24 cellular contexts compared by ENCODE assay signal in the genomic region with DNA sequence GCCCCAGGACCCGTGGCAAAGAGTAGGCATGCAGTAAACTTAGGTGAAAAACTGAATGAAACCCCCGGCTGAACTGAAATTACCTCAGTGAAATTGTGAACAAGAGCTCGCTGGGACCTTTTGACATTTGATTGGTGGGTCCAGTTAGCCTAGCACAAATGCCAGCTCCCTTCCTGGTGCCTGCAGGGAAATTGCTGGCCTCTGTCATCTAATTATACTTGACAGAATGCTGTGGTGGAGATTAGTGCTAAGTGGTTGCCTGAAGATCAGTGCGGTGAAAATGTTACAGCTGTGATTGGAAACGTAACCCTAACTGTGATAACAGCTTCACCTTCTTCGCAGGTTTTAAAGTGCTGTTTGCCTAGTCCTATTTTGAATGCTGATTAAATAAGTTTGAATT. TPM values are rescaled to one million over a fixed set of nuclear protein-coding genes. Genes with fewer than 3 reads are reported as not detected.
DNase-seq lines count a peak whose midpoint lies in the region; ATAC-seq and TF ChIP-seq lines count a peak whose summit lies in the region.
"Had no signal": no experiment of that assay in that cellular context is flagged by ENCODE, and none has a peak within 500 bp of the region (broad histone marks: within the 10 kb centered on the region; RNA-seq: fewer than 3 reads in every experiment).

No MANE protein-coding gene starts in this region.

- intact Hi-C loops in Right ventricle myocardium inferior (cut with DNase I) (loop anchor here (5.0 kb wide), 1 partner anchor 34 kb away; no protein-coding TSS in a partner anchor), left ventricle myocardium inferior (cut with micrococcal nuclease) (no loop called here), head of caudate nucleus (cut with DNase I) (no loop called here)

- DNase-seq in Right ventricle myocardium inferior (ENCODE audit: missing footprints) = no peak
- DNase-seq in right atrium auricular region (ENCODE audit: low spot score) = no peak
- no peak for DNase-seq in left ventricle myocardium inferior
- no peak for DNase-seq in stimulated activated effector memory CD8-positive, alpha-beta T cell treated with anti-CD3 and anti-CD28 coated beads, Interleukin-12 subunit alpha, Interleukin-12 subunit beta, amount 100 ng/mL, for 72 hours (ENCODE audit: low spot score in 2 of 2)
- no peak for DNase-seq in stimulated activated CD4-positive, alpha-beta T cell treated with anti-CD3 and anti-CD28 coated beads, Interleukin-2, amount 100 ng/mL, for 24 hours
- DNase-seq in osteoblast (ENCODE audit: insufficient read length, low spot score, missing footprints) = no peak
- no peak for DNase-seq in head of caudate nucleus
- DNase-seq: activated CD4-positive, alpha-beta T cell treated with anti-CD3 and anti-CD28 coated beads, Interleukin-2, amount 50 U/mL, for 48 hours; activated gamma-delta T cell treated with Interleukin-2 at 50 U/mL for 16 hours; amniotic stem cell; DMS153; effector CD4-positive, alpha-beta T cell; GOT3; immature natural killer cell; Kasumi-1; NCI-H1436; stimulated activated CD8-positive, alpha-beta memory T cell treated with anti-CD3 and anti-CD28 coated beads, Interleukin-4, amount 100 ng/mL, for 48 hours; substantia nigra had no signal

- peak; percentile 90 for ATAC-seq in Right ventricle myocardium inferior
- peak; percentile 91 for ATAC-seq in SK-N-SH treated with all-trans-retinoic acid at 6 μM for 48 hours
- ATAC-seq in stimulated activated effector memory CD8-positive, alpha-beta T cell treated with anti-CD3 and anti-CD28 coated beads, Interleukin-12 subunit alpha, Interleukin-12 subunit beta, amount 100 ng/mL, for 72 hours = no peak
- ATAC-seq: A549; natural killer cell treated with Interleukin-12 subunit alpha and Interleukin-12 subunit beta and Interleukin-15 and Interleukin-18, amount 100 ng/mL, for 72 hours had no signal

- H3K36me3 Mint-ChIP-seq in stimulated activated effector memory CD8-positive, alpha-beta T cell treated with anti-CD3 and anti-CD28 coated beads, Interleukin-12 subunit alpha, Interleukin-12 subunit beta, amount 100 ng/mL, for 72 hours = peaks cover 90% of the 10 kb centered on the region

- peaks cover 15% of the 10 kb centered on the region for H4K20me1 ChIP-seq in osteoblast (ENCODE audit: insufficient read depth, low read length)

- H3K27ac ChIP-seq in right atrium auricular region = no peak overlapping the region
- H3K27ac ChIP-seq in left ventricle myocardium inferior (replicated peaks) = peak overlapping the region; percentile 60
- no peak overlapping the region for H3K27ac ChIP-seq in osteoblast (ENCODE audit: low read depth, low read length)
- H3K27ac ChIP-seq: A549; BLaER1 treated with 17β-estradiol and CSF1 and Interleukin-3, amounts not matched to agents 10 nM and 100 nM; vagina; VCaP had no signal

- no peak overlapping the region for H3K4me2 ChIP-seq in osteoblast (ENCODE audit: insufficient read depth, low read length)
- H3K4me2 ChIP-seq: A549; BLaER1 treated with 17β-estradiol and CSF1 and Interleukin-3, amounts not matched to agents 10 nM and 100 nM had no signal

- H3K4me3 ChIP-seq in right atrium auricular region (no peak overlapping the region), left ventricle myocardium inferior (no peak overlapping the region), osteoblast (ENCODE audit: insufficient read depth, low read length) (no peak overlapping the region)
- H3K4me3 ChIP-seq: A549; BLaER1 treated with 17β-estradiol and CSF1 and Interleukin-3, amounts not matched to agents 10 nM and 100 nM; vagina had no signal

- no peak overlapping the region for H3K4me3 Mint-ChIP-seq in stimulated activated effector memory CD8-positive, alpha-beta T cell treated with anti-CD3 and anti-CD28 coated beads, Interleukin-12 subunit alpha, Interleukin-12 subunit beta, amount 100 ng/mL, for 72 hours
- H3K4me3 Mint-ChIP-seq: immature natural killer cell; natural killer cell treated with Interleukin-12 subunit alpha and Interleukin-12 subunit beta and Interleukin-15 and Interleukin-18, amount 100 ng/mL, for 72 hours had no signal

- peaks cover 12% of the 10 kb centered on the region for H3K4me1 Mint-ChIP-seq in stimulated activated effector memory CD8-positive, alpha-beta T cell treated with anti-CD3 and anti-CD28 coated beads, Interleukin-12 subunit alpha, Interleukin-12 subunit beta, amount 100 ng/mL, for 72 hours

- no peak overlapping the region for H2AFZ ChIP-seq in osteoblast (ENCODE audit: low read length)

- peaks cover 0 to 20% of the 10 kb centered on the region in 2 donors for H3K4me1 ChIP-seq in right atrium auricular region
- peaks cover 65% of the 10 kb centered on the region for H3K4me1 ChIP-seq in left ventricle myocardium inferior
- peaks cover 9% of the 10 kb centered on the region for H3K4me1 ChIP-seq in osteoblast (ENCODE audit: insufficient read depth, low read length)
- H3K4me1 ChIP-seq: A549 had no signal

- peaks cover 57% of the 10 kb centered on the region for H3K79me2 ChIP-seq in osteoblast (ENCODE audit: insufficient read depth, low read length)

- no peaks in the 10 kb centered on the region for H3K9me3 Mint-ChIP-seq in stimulated activated effector memory CD8-positive, alpha-beta T cell treated with anti-CD3 and anti-CD28 coated beads, Interleukin-12 subunit alpha, Interleukin-12 subunit beta, amount 100 ng/mL, for 72 hours
- H3K9me3 Mint-ChIP-seq: immature natural killer cell; natural killer cell treated with Interleukin-12 subunit alpha and Interleukin-12 subunit beta and Interleukin-15 and Interleukin-18, amount 100 ng/mL, for 72 hours had no signal

- H3K27me3 ChIP-seq in right atrium auricular region = no peaks in the 10 kb centered on the region
- no peaks in the 10 kb centered on the region for H3K27me3 ChIP-seq in left ventricle myocardium inferior (ENCODE audit: low read depth)
- no peaks in the 10 kb centered on the region for H3K27me3 ChIP-seq in osteoblast (ENCODE audit: insufficient read depth, low read length)
- H3K27me3 ChIP-seq: BLaER1 treated with 17β-estradiol and CSF1 and Interleukin-3, amounts not matched to agents 10 nM and 100 nM; vagina had no signal

- no peaks in the 10 kb centered on the region for H3K9me3 ChIP-seq in right atrium auricular region
- no peaks in the 10 kb centered on the region for H3K9me3 ChIP-seq in left ventricle myocardium inferior (replicated peaks)
- H3K9me3 ChIP-seq in osteoblast (ENCODE audit: low read depth, low read length) = no peaks in the 10 kb centered on the region
- H3K9me3 ChIP-seq: A549; BLaER1 treated with 17β-estradiol and CSF1 and Interleukin-3, amounts not matched to agents 10 nM and 100 nM; vagina had no signal

- no peak for TF ChIP-seq CTCF in right atrium auricular region (IDR thresholded peaks at IDR 0.05)
- TF ChIP-seq CTCF in left ventricle myocardium inferior (IDR thresholded peaks at IDR 0.05; ENCODE audit: borderline replicate concordance) = no peak
- no peak for TF ChIP-seq CTCF in osteoblast (IDR thresholded peaks at IDR 0.05; ENCODE audit: extremely low read depth, low read depth, low read length)

- H3K36me3 ChIP-seq in right atrium auricular region = peaks cover 53% of the 10 kb centered on the region
- peaks cover 80% of the 10 kb centered on the region for H3K36me3 ChIP-seq in left ventricle myocardium inferior
- peaks cover 42% of the 10 kb centered on the region for H3K36me3 ChIP-seq in osteoblast (ENCODE audit: insufficient read depth, low read length)

- peak overlapping the region; percentile 42 for H3K27ac Mint-ChIP-seq in stimulated activated effector memory CD8-positive, alpha-beta T cell treated with anti-CD3 and anti-CD28 coated beads, Interleukin-12 subunit alpha, Interleukin-12 subunit beta, amount 100 ng/mL, for 72 hours

TF ChIP-seq in SK-N-SH treated with all-trans-retinoic acid at 6 μM for 48 hours, 23 proteins besides CTCF, POLR2A, EP300 and RAD21 (continues in another document):
- no peak for TF ChIP-seq ZNF8 (CRISPR knock-in tag; IDR thresholded peaks at IDR 0.05)
- no peak for TF ChIP-seq TOX (CRISPR knock-in tag; IDR thresholded peaks at IDR 0.05; ENCODE audit: borderline replicate concordance)
- TF ChIP-seq ZC3H10 (CRISPR knock-in tag; IDR thresholded peaks at IDR 0.05) = no peak
- TF ChIP-seq TCF4 (CRISPR knock-in tag; IDR thresholded peaks at IDR 0.05; ENCODE audit: borderline replicate concordance) = peak; percentile 84; the same call in 1 of the 2 replicates
- TF ChIP-seq, protein P1, sequence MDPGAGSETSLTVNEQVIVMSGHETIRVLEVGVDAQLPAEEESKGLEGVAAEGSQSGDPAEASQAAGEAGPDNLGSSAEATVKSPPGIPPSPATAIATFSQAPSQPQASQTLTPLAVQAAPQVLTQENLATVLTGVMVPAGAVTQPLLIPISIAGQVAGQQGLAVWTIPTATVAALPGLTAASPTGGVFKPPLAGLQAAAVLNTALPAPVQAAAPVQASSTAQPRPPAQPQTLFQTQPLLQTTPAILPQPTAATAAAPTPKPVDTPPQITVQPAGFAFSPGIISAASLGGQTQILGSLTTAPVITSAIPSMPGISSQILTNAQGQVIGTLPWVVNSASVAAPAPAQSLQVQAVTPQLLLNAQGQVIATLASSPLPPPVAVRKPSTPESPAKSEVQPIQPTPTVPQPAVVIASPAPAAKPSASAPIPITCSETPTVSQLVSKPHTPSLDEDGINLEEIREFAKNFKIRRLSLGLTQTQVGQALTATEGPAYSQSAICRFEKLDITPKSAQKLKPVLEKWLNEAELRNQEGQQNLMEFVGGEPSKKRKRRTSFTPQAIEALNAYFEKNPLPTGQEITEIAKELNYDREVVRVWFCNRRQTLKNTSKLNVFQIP (CRISPR knock-in tag; IDR thresholded peaks at IDR 0.05; ENCODE audit: borderline replicate concordance, low read depth) = no peak
- no peak for TF ChIP-seq PPARA (CRISPR knock-in tag; IDR thresholded peaks at IDR 0.05; ENCODE audit: borderline replicate concordance)
- no peak for TF ChIP-seq ZFP3 (CRISPR knock-in tag; IDR thresholded peaks at IDR 0.05)
- no peak for TF ChIP-seq ZNF565 (CRISPR knock-in tag; conservative IDR thresholded peaks at IDR 0.05; ENCODE audit: low read depth)
- TF ChIP-seq CSDC2 (CRISPR knock-in tag; IDR thresholded peaks at IDR 0.05) = no peak

RNA-seq across cellular contexts. Expression of gene ADD1, which starts 43.0 kb away (rescaled TPM):
- total RNA-seq in Right ventricle myocardium inferior (231 TPM), right atrium auricular region (100 to 1,000 TPM; 171 to 196 TPM), left ventricle myocardium inferior (212 TPM), osteoblast (200 and 204 TPM in 2 replicates)
